In genomic region chr3:189288348-189289235, GRCh38 we compare ENCODE assay signal across 11 cellular contexts.
DNase-seq lines count a peak whose midpoint lies in the region; ATAC-seq lines count a peak whose summit lies in the region.
"Had no signal": no experiment of that assay in that cellular context is flagged by ENCODE, and none has a peak within 500 bp of the region (broad histone marks: within the 10 kb centered on the region; RNA-seq: fewer than 3 reads in every experiment).

No MANE protein-coding gene starts in this region.

- peaks cover 0 to 5% of the 10 kb centered on the region in 2 donors for H3K36me3 Mint-ChIP-seq in activated naive CD4-positive, alpha-beta T cell treated with anti-CD3 and anti-CD28 coated beads, Interleukin-2, amount 50 U/mL, for 72 hours

- ATAC-seq in activated naive CD4-positive, alpha-beta T cell treated with anti-CD3 and anti-CD28 coated beads, Interleukin-2, amount 50 U/mL, for 72 hours, result peak; percentile 76 to 86
- ATAC-seq in HG02571 (IDR thresholded peaks at IDR 0.05; ENCODE audit: unreplicated experiment) (peak; percentile 95), HG03457 (IDR thresholded peaks at IDR 0.05; ENCODE audit: unreplicated experiment) (peak; percentile 92)
- peak; percentile 88 for ATAC-seq in stimulated activated naive CD8-positive, alpha-beta T cell treated with anti-CD3 and anti-CD28 coated beads, Interleukin-15, amount 100 ng/mL, for 72 hours
- ATAC-seq: Panc1 had no signal

- H3K27ac Mint-ChIP-seq in activated naive CD4-positive, alpha-beta T cell treated with anti-CD3 and anti-CD28 coated beads, Interleukin-2, amount 50 U/mL, for 72 hours, result peak overlapping the region; percentile 18 to 75
- H3K27ac Mint-ChIP-seq in stimulated activated naive CD8-positive, alpha-beta T cell treated with anti-CD3 and anti-CD28 coated beads, Interleukin-15, amount 100 ng/mL, for 72 hours, result peak overlapping the region in 1 of 2 donors; percentile 48
- H3K27ac Mint-ChIP-seq: nephron had no signal

- H3K4me1 Mint-ChIP-seq in stimulated activated naive CD8-positive, alpha-beta T cell treated with anti-CD3 and anti-CD28 coated beads, Interleukin-15, amount 100 ng/mL, for 72 hours, result peaks cover 37% of the 10 kb centered on the region

- H3K4me3 Mint-ChIP-seq in stimulated activated naive CD8-positive, alpha-beta T cell treated with anti-CD3 and anti-CD28 coated beads, Interleukin-15, amount 100 ng/mL, for 72 hours, result peak overlapping the region; percentile 16 to 27
- H3K4me3 Mint-ChIP-seq: nephron had no signal

- DNase-seq in activated naive CD4-positive, alpha-beta T cell treated with anti-CD3 and anti-CD28 coated beads, Interleukin-2, amount 50 U/mL, for 72 hours (ENCODE audit: low spot score in 2 of 2), result peak in 1 of 2 donors; percentile 21
- DNase-seq in activated naive CD4-positive, alpha-beta T cell treated with anti-CD3 and anti-CD28 coated beads, Interleukin-2, amount 50 U/mL, for 16 hours, result no peak
- peak in 1 of 2 donors; percentile 11 for DNase-seq in stimulated activated naive CD8-positive, alpha-beta T cell treated with anti-CD3 and anti-CD28 coated beads, Interleukin-15, amount 100 ng/mL, for 72 hours
- DNase-seq in NCI-H510A treated with DMSO at 0.1 percent for 48 hours (lab: John Stamatoyannopoulos, UW) (no peak), SKM-1 (lab: John Stamatoyannopoulos, UW; ENCODE audit: unreplicated experiment) (no peak)
- no peak for DNase-seq in stimulated activated CD4-positive, alpha-beta T cell treated with anti-CD3 and anti-CD28 coated beads, Interleukin-4, amount 100 ng/mL, for 24 hours
- DNase-seq: stimulated activated CD4-positive, alpha-beta T cell treated with anti-CD3 and anti-CD28 coated beads, Interleukin-4, amount 100 ng/mL, for 1 hour had no signal

- peaks cover 0 to 4% of the 10 kb centered on the region in 2 donors for H3K9me3 Mint-ChIP-seq in activated naive CD4-positive, alpha-beta T cell treated with anti-CD3 and anti-CD28 coated beads, Interleukin-2, amount 50 U/mL, for 72 hours
- no peaks in the 10 kb centered on the region for H3K9me3 Mint-ChIP-seq in stimulated activated naive CD8-positive, alpha-beta T cell treated with anti-CD3 and anti-CD28 coated beads, Interleukin-15, amount 100 ng/mL, for 72 hours
- H3K9me3 Mint-ChIP-seq: nephron had no signal

- no peaks in the 10 kb centered on the region for H3K27me3 Mint-ChIP-seq in stimulated activated naive CD8-positive, alpha-beta T cell treated with anti-CD3 and anti-CD28 coated beads, Interleukin-15, amount 100 ng/mL, for 72 hours
